ENCODE assay signal across 13 cellular contexts in genomic region chr15:43831519-43832052, GRCh38. TPM values are rescaled to one million over a fixed set of nuclear protein-coding genes. Genes with fewer than 3 reads are reported as not detected.
DNase-seq lines count a peak whose midpoint lies in the region; ATAC-seq and TF ChIP-seq lines count a peak whose summit lies in the region.
"Not testable (repeated sequence)": the region's sequence is repeated elsewhere in the genome, so short reads cannot be mapped to it uniquely, and the experiment has no call there.
"Had no signal": no experiment of that assay in that cellular context is flagged by ENCODE, and none has a peak within 500 bp of the region (broad histone marks: within the 10 kb centered on the region; RNA-seq: fewer than 3 reads in every experiment).

No MANE protein-coding gene starts in this region.

- H3K9me2 ChIP-seq in Karpas-422 (replicated peaks; ENCODE audit: insufficient read depth, low read length) = not testable (repeated sequence)

- peak overlapping the region; percentile 49 for H3K27ac Mint-ChIP-seq in CD4-positive, alpha-beta T cell
- H3K27ac Mint-ChIP-seq in activated CD4-positive, alpha-beta T cell treated with anti-CD3 and anti-CD28 coated beads for 36 hours; stimulated activated naive CD8-positive, alpha-beta T cell treated with anti-CD3 and anti-CD28 coated beads, Interleukin-15, Interleukin-2, amounts not matched to agents 100 ng/mL and 50 ng/mL, for 24 hours: not testable (repeated sequence)
- peak overlapping the region; percentile 54 for H3K27ac Mint-ChIP-seq in activated CD8-positive, alpha-beta memory T cell treated with anti-CD3 and anti-CD28 coated beads, Interleukin-2, amount 10 ng/mL, durations not matched to agents 7 days and 5 days
- peak overlapping the region; percentile 64 for H3K27ac Mint-ChIP-seq in activated naive CD4-positive, alpha-beta T cell treated with anti-CD3 and anti-CD28 coated beads, Interleukin-2, amount 10 ng/mL, durations not matched to agents 7 days and 5 days
- peak overlapping the region in 8 of 10 donors; percentile 4 to 85 (median 51) for H3K27ac Mint-ChIP-seq in naive thymus-derived CD8-positive, alpha-beta T cell

- peaks cover 45% of the 10 kb centered on the region for H3K4me1 ChIP-seq in Karpas-422 (ENCODE audit: low read length)

- not testable (repeated sequence) for H3K27me3 ChIP-seq in CD4-positive, alpha-beta T cell (ENCODE audit: control insufficient read depth, insufficient read depth, low read length); Karpas-422 (ENCODE audit: low read length)

- peaks cover 79% of the 10 kb centered on the region for H3K79me2 ChIP-seq in Karpas-422 (ENCODE audit: low read length)

- peaks cover 52% of the 10 kb centered on the region for H3K36me3 ChIP-seq in Karpas-422 (ENCODE audit: insufficient read depth, low read length)

- H3K36me3 Mint-ChIP-seq in CD4-positive, alpha-beta T cell (ENCODE audit: low read depth) = peaks cover 23% of the 10 kb centered on the region
- peaks cover 65% of the 10 kb centered on the region for H3K36me3 Mint-ChIP-seq in activated CD4-positive, alpha-beta T cell treated with anti-CD3 and anti-CD28 coated beads for 36 hours (ENCODE audit: low read depth)
- H3K36me3 Mint-ChIP-seq in activated CD8-positive, alpha-beta memory T cell treated with anti-CD3 and anti-CD28 coated beads, Interleukin-2, amount 10 ng/mL, durations not matched to agents 7 days and 5 days = peaks cover 57% of the 10 kb centered on the region
- H3K36me3 Mint-ChIP-seq in activated naive CD4-positive, alpha-beta T cell treated with anti-CD3 and anti-CD28 coated beads, Interleukin-2, amount 10 ng/mL, durations not matched to agents 7 days and 5 days = peaks cover 43% of the 10 kb centered on the region
- peaks cover 0 to 40% (median 10%) of the 10 kb centered on the region in 3 donors for H3K36me3 Mint-ChIP-seq in naive thymus-derived CD8-positive, alpha-beta T cell
- H3K36me3 Mint-ChIP-seq in stimulated activated naive CD8-positive, alpha-beta T cell treated with anti-CD3 and anti-CD28 coated beads, Interleukin-15, Interleukin-2, amounts not matched to agents 100 ng/mL and 50 ng/mL, for 24 hours (ENCODE audit: low read depth) = peaks cover 61% of the 10 kb centered on the region

- not testable (repeated sequence) for H3K4me3 Mint-ChIP-seq in CD4-positive, alpha-beta T cell; naive thymus-derived CD8-positive, alpha-beta T cell
- H3K4me3 Mint-ChIP-seq in activated CD4-positive, alpha-beta T cell treated with anti-CD3 and anti-CD28 coated beads for 36 hours = peak overlapping the region; percentile 1
- peak overlapping the region; percentile 23 for H3K4me3 Mint-ChIP-seq in activated CD8-positive, alpha-beta memory T cell treated with anti-CD3 and anti-CD28 coated beads, Interleukin-2, amount 10 ng/mL, durations not matched to agents 7 days and 5 days
- peak overlapping the region; percentile 9 for H3K4me3 Mint-ChIP-seq in activated naive CD4-positive, alpha-beta T cell treated with anti-CD3 and anti-CD28 coated beads, Interleukin-2, amount 10 ng/mL, durations not matched to agents 7 days and 5 days
- peak overlapping the region; percentile 28 for H3K4me3 Mint-ChIP-seq in stimulated activated naive CD8-positive, alpha-beta T cell treated with anti-CD3 and anti-CD28 coated beads, Interleukin-15, Interleukin-2, amounts not matched to agents 100 ng/mL and 50 ng/mL, for 24 hours

- H3K4me3 ChIP-seq in Karpas-422 (ENCODE audit: low read length) = 0 out of 2 replicates have a peak overlapping the region, but pooled peaks have one; percentile 12

- not testable (repeated sequence) for TF ChIP-seq CTCF in CD4-positive, alpha-beta T cell (IDR thresholded peaks at IDR 0.05); RWPE1 (conservative IDR thresholded peaks at IDR 0.05; ENCODE audit: low read depth)

- intact Hi-C loops in CD4-positive, alpha-beta T cell (cut with DNase I, micrococcal nuclease); activated CD4-positive, alpha-beta T cell treated with anti-CD3 and anti-CD28 coated beads for 36 hours (cut with DNase I, micrococcal nuclease): not testable (repeated sequence)

- POLR2A ChIA-PET in CD4-positive, alpha-beta T cell (lab: Charles Lee); RWPE1 (lab: Yijun Ruan, JAX; ENCODE audit: low non-redundant PET); naive thymus-derived CD8-positive, alpha-beta T cell (lab: Charles Lee): not testable (repeated sequence)
- POLR2A ChIA-PET in activated CD4-positive, alpha-beta T cell treated with anti-CD3 and anti-CD28 coated beads for 36 hours (lab: Charles Lee) = interaction anchor here (0.6 to 1.5 kb wide), 6 partner anchors 9 to 55 kb away, joined by 3 to 7 read pairs (median 4); partner anchors contain the start of gene ELL3

- not testable (repeated sequence) for ATAC-seq in CD4-positive, alpha-beta T cell (ENCODE audit: poor library complexity); activated CD4-positive, alpha-beta T cell treated with anti-CD3 and anti-CD28 coated beads for 36 hours; activated CD8-positive, alpha-beta memory T cell treated with anti-CD3 and anti-CD28 coated beads, Interleukin-2, amount 10 ng/mL, durations not matched to agents 7 days and 5 days; naive thymus-derived CD8-positive, alpha-beta T cell

- not testable (repeated sequence) for H3K9me3 ChIP-seq in CD4-positive, alpha-beta T cell (ENCODE audit: control insufficient read depth, low read length); Karpas-422 (ENCODE audit: low read length)

- DNase-seq in CD4-positive, alpha-beta T cell; Karpas-422; RWPE1 (ENCODE audit: low spot score); activated CD4-positive, alpha-beta T cell treated with anti-CD3 and anti-CD28 coated beads for 36 hours; activated CD8-positive, alpha-beta memory T cell treated with anti-CD3 and anti-CD28 coated beads, Interleukin-2, amount 10 ng/mL, durations not matched to agents 7 days and 5 days; activated naive CD4-positive, alpha-beta T cell treated with anti-CD3 and anti-CD28 coated beads, Interleukin-2, amount 10 ng/mL, durations not matched to agents 7 days and 5 days; naive thymus-derived CD8-positive, alpha-beta T cell: not testable (repeated sequence)

- not testable (repeated sequence) for H3K27ac ChIP-seq in CD4-positive, alpha-beta T cell (ENCODE audit: low read depth, low read length)
- H3K27ac ChIP-seq in Karpas-422 (ENCODE audit: low read length) (peak overlapping the region; percentile 85), RWPE1 (peak overlapping the region; percentile 44)

- not testable (repeated sequence) for H4K20me1 ChIP-seq in Karpas-422 (ENCODE audit: insufficient read depth, low read depth, low read length)

- CTCF ChIA-PET in CD4-positive, alpha-beta T cell (lab: Charles Lee) = not testable (repeated sequence)
- CTCF ChIA-PET in RWPE1 (lab: Yijun Ruan, JAX) = interaction anchor here (0.6 to 0.7 kb wide), 4 partner anchors 23 to 1287 kb away, joined by 3 to 7 read pairs (median 3); no protein-coding TSS in a partner anchor
- CTCF ChIA-PET in activated CD4-positive, alpha-beta T cell treated with anti-CD3 and anti-CD28 coated beads for 36 hours (lab: Charles Lee) = interaction anchor here (0.6 to 1.2 kb wide), 3 partner anchors 14 to 61 kb away, joined by 3 read pairs; no protein-coding TSS in a partner anchor
- CTCF ChIA-PET in activated CD8-positive, alpha-beta memory T cell treated with anti-CD3 and anti-CD28 coated beads, Interleukin-2, amount 10 ng/mL, durations not matched to agents 7 days and 5 days (lab: Charles Lee) = interaction anchor here (0.5 to 1.3 kb wide), 3 partner anchors 12 to 718 kb away, joined by 3 read pairs; no protein-coding TSS in a partner anchor
- CTCF ChIA-PET in activated naive CD4-positive, alpha-beta T cell treated with anti-CD3 and anti-CD28 coated beads, Interleukin-2, amount 10 ng/mL, durations not matched to agents 7 days and 5 days (lab: Charles Lee) = interaction anchor here (0.7 to 1.3 kb wide), 3 partner anchors 12 to 142 kb away, joined by 3 read pairs; no protein-coding TSS in a partner anchor

- not testable (repeated sequence) for H3K27me3 Mint-ChIP-seq in CD4-positive, alpha-beta T cell; activated CD4-positive, alpha-beta T cell treated with anti-CD3 and anti-CD28 coated beads for 36 hours; activated CD8-positive, alpha-beta memory T cell treated with anti-CD3 and anti-CD28 coated beads, Interleukin-2, amount 10 ng/mL, durations not matched to agents 7 days and 5 days; activated naive CD4-positive, alpha-beta T cell treated with anti-CD3 and anti-CD28 coated beads, Interleukin-2, amount 10 ng/mL, durations not matched to agents 7 days and 5 days; naive thymus-derived CD8-positive, alpha-beta T cell; stimulated activated naive CD8-positive, alpha-beta T cell treated with anti-CD3 and anti-CD28 coated beads, Interleukin-15, Interleukin-2, amounts not matched to agents 100 ng/mL and 50 ng/mL, for 24 hours

- peak overlapping the region; percentile 74 for H3K4me2 ChIP-seq in Karpas-422 (ENCODE audit: low read depth, low read length, poor library complexity, severe bottlenecking)

- H3K4me1 Mint-ChIP-seq in CD4-positive, alpha-beta T cell (ENCODE audit: low read depth) = peaks cover 36% of the 10 kb centered on the region
- H3K4me1 Mint-ChIP-seq in activated CD4-positive, alpha-beta T cell treated with anti-CD3 and anti-CD28 coated beads for 36 hours = peaks cover 30% of the 10 kb centered on the region
- H3K4me1 Mint-ChIP-seq in activated CD8-positive, alpha-beta memory T cell treated with anti-CD3 and anti-CD28 coated beads, Interleukin-2, amount 10 ng/mL, durations not matched to agents 7 days and 5 days = peaks cover 45% of the 10 kb centered on the region
- peaks cover 47% of the 10 kb centered on the region for H3K4me1 Mint-ChIP-seq in activated naive CD4-positive, alpha-beta T cell treated with anti-CD3 and anti-CD28 coated beads, Interleukin-2, amount 10 ng/mL, durations not matched to agents 7 days and 5 days
- H3K4me1 Mint-ChIP-seq in naive thymus-derived CD8-positive, alpha-beta T cell = peaks cover 14 to 43% (median 29%) of the 10 kb centered on the region in 4 donors
- peaks cover 38% of the 10 kb centered on the region for H3K4me1 Mint-ChIP-seq in stimulated activated naive CD8-positive, alpha-beta T cell treated with anti-CD3 and anti-CD28 coated beads, Interleukin-15, Interleukin-2, amounts not matched to agents 100 ng/mL and 50 ng/mL, for 24 hours (ENCODE audit: low read depth)

- 0 out of 2 replicates have a peak overlapping the region, but pooled peaks have one; percentile 24 for H3K9ac ChIP-seq in Karpas-422 (ENCODE audit: low read length)

- not testable (repeated sequence) for H3K9me3 Mint-ChIP-seq in CD4-positive, alpha-beta T cell; activated CD4-positive, alpha-beta T cell treated with anti-CD3 and anti-CD28 coated beads for 36 hours (ENCODE audit: low read depth); activated CD8-positive, alpha-beta memory T cell treated with anti-CD3 and anti-CD28 coated beads, Interleukin-2, amount 10 ng/mL, durations not matched to agents 7 days and 5 days (ENCODE audit: low read depth); activated naive CD4-positive, alpha-beta T cell treated with anti-CD3 and anti-CD28 coated beads, Interleukin-2, amount 10 ng/mL, durations not matched to agents 7 days and 5 days; naive thymus-derived CD8-positive, alpha-beta T cell; stimulated activated naive CD8-positive, alpha-beta T cell treated with anti-CD3 and anti-CD28 coated beads, Interleukin-15, Interleukin-2, amounts not matched to agents 100 ng/mL and 50 ng/mL, for 24 hours

- not testable (repeated sequence) for H2AFZ ChIP-seq in Karpas-422 (ENCODE audit: low read length)

RNA-seq across cellular contexts. Expression of gene WDR76, which starts 4.8 kb away (rescaled TPM):
- 1 to 10 TPM; 7.0 to 8.6 TPM for total RNA-seq in CD4-positive, alpha-beta T cell
- total RNA-seq in Karpas-422 (2014; rRNA removed; shearing (Covaris generic); ENCODE audit: low replicate concordance) = 39.9 and 43.8 TPM in 2 replicates
- total RNA-seq in activated CD4-positive, alpha-beta T cell treated with anti-CD3 and anti-CD28 coated beads for 36 hours = 10 to 100 TPM; 75.4 to 95.2 TPM
- 10 to 100 TPM; 79.7 to 91.1 TPM for total RNA-seq in activated CD8-positive, alpha-beta memory T cell treated with anti-CD3 and anti-CD28 coated beads, Interleukin-2, amount 10 ng/mL, durations not matched to agents 7 days and 5 days
- 10 to 100 TPM in 1 of 2 experiments, 1 to 10 TPM in 1; 8.6 to 12.3 TPM for total RNA-seq in naive thymus-derived CD8-positive, alpha-beta T cell
- polyA plus RNA-seq in naive thymus-derived CD8-positive, alpha-beta T cell = 1 to 10 TPM; 5.3 to 7.3 (median 5.6) TPM

RNA-seq across cellular contexts. Expression of gene MFAP1, which starts 7.1 kb away (rescaled TPM):
- 10 to 100 TPM in 1 of 2 experiments, 1 to 10 TPM in 1; 9.4 to 10.6 TPM for total RNA-seq in CD4-positive, alpha-beta T cell
- total RNA-seq in Karpas-422 (2014; rRNA removed; shearing (Covaris generic); ENCODE audit: low replicate concordance) = 19.7 and 23.0 TPM in 2 replicates
- 10 to 100 TPM; 51.3 to 56.2 TPM for total RNA-seq in activated CD4-positive, alpha-beta T cell treated with anti-CD3 and anti-CD28 coated beads for 36 hours
- total RNA-seq in activated CD8-positive, alpha-beta memory T cell treated with anti-CD3 and anti-CD28 coated beads, Interleukin-2, amount 10 ng/mL, durations not matched to agents 7 days and 5 days = 10 to 100 TPM; 34.1 to 46.5 TPM
- 10 to 100 TPM; 15.8 to 18.7 TPM for total RNA-seq in naive thymus-derived CD8-positive, alpha-beta T cell
- polyA plus RNA-seq in naive thymus-derived CD8-positive, alpha-beta T cell = 10 to 100 TPM in 2 of 3 donors, 1 to 10 TPM in 1; 5.2 to 18.0 (median 10.4) TPM

RNA-seq across cellular contexts. Expression of gene HYPK, which starts 31.2 kb away (rescaled TPM):
- 10 to 100 TPM; 17.6 to 18.5 TPM for total RNA-seq in CD4-positive, alpha-beta T cell
- total RNA-seq in Karpas-422 (2014; rRNA removed; shearing (Covaris generic); ENCODE audit: low replicate concordance) = 31.1 and 32.5 TPM in 2 replicates
- 10 to 100 TPM; 14.0 to 16.4 TPM for total RNA-seq in activated CD4-positive, alpha-beta T cell treated with anti-CD3 and anti-CD28 coated beads for 36 hours
- total RNA-seq in activated CD8-positive, alpha-beta memory T cell treated with anti-CD3 and anti-CD28 coated beads, Interleukin-2, amount 10 ng/mL, durations not matched to agents 7 days and 5 days = 10 to 100 TPM; 14.8 to 16.1 TPM
- 10 to 100 TPM; 27.7 to 28.9 TPM for total RNA-seq in naive thymus-derived CD8-positive, alpha-beta T cell
- 10 to 100 TPM in 2 of 3 donors, 1 to 10 TPM in 1; 7.7 to 14.1 (median 13.0) TPM for polyA plus RNA-seq in naive thymus-derived CD8-positive, alpha-beta T cell

RNA-seq across cellular contexts. Expression of gene SERINC4, which starts 31.6 kb away (rescaled TPM):
- under 1 TPM in 1 of 2 experiments, not detected in 1; 0.36 TPM for total RNA-seq in CD4-positive, alpha-beta T cell
- total RNA-seq in Karpas-422 (2014; rRNA removed; shearing (Covaris generic); ENCODE audit: low replicate concordance) = not detected in 2 replicates
- under 1 TPM; 0.42 to 0.46 TPM for total RNA-seq in activated CD4-positive, alpha-beta T cell treated with anti-CD3 and anti-CD28 coated beads for 36 hours
- under 1 TPM; 0.20 to 0.30 TPM for total RNA-seq in activated CD8-positive, alpha-beta memory T cell treated with anti-CD3 and anti-CD28 coated beads, Interleukin-2, amount 10 ng/mL, durations not matched to agents 7 days and 5 days
- under 1 TPM; 0.23 to 0.27 TPM for total RNA-seq in naive thymus-derived CD8-positive, alpha-beta T cell
- polyA plus RNA-seq in naive thymus-derived CD8-positive, alpha-beta T cell = 1 to 10 TPM; 2.1 to 4.2 (median 3.5) TPM
- total RNA-seq: GM23338, HepG2, MCF 10A, RPMI7951, SJSA1 had no signal
- polyA plus RNA-seq: GM23338, HepG2 had no signal

RNA-seq across cellular contexts. Expression of gene SERF2, which starts 39.5 kb away (rescaled TPM):
- 100 to 1,000 TPM; 319 to 323 TPM for total RNA-seq in CD4-positive, alpha-beta T cell
- total RNA-seq in Karpas-422 (2014; rRNA removed; shearing (Covaris generic); ENCODE audit: low replicate concordance) = 882 and 1,084 TPM in 2 replicates
- 100 to 1,000 TPM; 710 to 718 TPM for total RNA-seq in activated CD4-positive, alpha-beta T cell treated with anti-CD3 and anti-CD28 coated beads for 36 hours
- total RNA-seq in activated CD8-positive, alpha-beta memory T cell treated with anti-CD3 and anti-CD28 coated beads, Interleukin-2, amount 10 ng/mL, durations not matched to agents 7 days and 5 days = 100 to 1,000 TPM; 804 to 808 TPM
- 100 to 1,000 TPM; 549 to 584 TPM for total RNA-seq in naive thymus-derived CD8-positive, alpha-beta T cell
- 1,000 to 10,000 TPM; 1,905 to 2,412 (median 2,207) TPM for polyA plus RNA-seq in naive thymus-derived CD8-positive, alpha-beta T cell
